ENCODE assay signal across 25 cellular contexts in the genomic region with DNA sequence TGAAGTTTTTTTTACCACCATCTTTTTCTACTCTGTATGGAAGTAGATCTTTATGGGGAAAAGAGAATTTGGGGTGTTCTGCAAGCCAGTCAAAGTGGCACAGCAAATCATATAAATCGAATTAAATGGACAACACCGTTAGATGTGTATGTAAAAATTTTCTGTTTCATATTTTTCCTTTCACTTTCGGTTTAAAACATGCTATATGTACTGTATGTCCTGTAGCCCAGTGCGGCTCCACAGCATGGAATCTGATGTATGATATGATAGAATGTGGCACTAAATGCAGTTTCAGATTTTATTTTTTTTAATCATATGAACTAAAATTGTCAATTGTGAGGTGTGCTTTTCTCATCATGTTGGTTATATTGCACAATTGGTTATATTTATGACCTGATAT.
"Had no signal": no experiment of that assay in that cellular context is flagged by ENCODE, and none has a peak within 500 bp of the region (broad histone marks: within the 10 kb centered on the region; RNA-seq: fewer than 3 reads in every experiment).

No MANE protein-coding gene starts in this region.

- H3K4me1 ChIP-seq: esophagus squamous epithelium, left lung, spleen, testis, uterus had no signal

- H3K4me3 Mint-ChIP-seq: activated CD4-positive, alpha-beta memory T cell treated with anti-CD3 and anti-CD28 coated beads, Interleukin-2, amount 10 ng/mL, durations not matched to agents 7 days and 5 days; activated naive CD8-positive, alpha-beta T cell treated with anti-CD3 and anti-CD28 coated beads, Interleukin-2, amount 10 ng/mL, durations not matched to agents 7 days and 5 days; activated T-cell treated with anti-CD3 and anti-CD28 coated beads, Interleukin-2, amount 50 U/mL, for 24 hours; endodermal cell; naive thymus-derived CD4-positive, alpha-beta T cell; WTC11 had no signal

- H3K9me3 Mint-ChIP-seq: activated CD4-positive, alpha-beta memory T cell treated with anti-CD3 and anti-CD28 coated beads, Interleukin-2, amount 10 ng/mL, durations not matched to agents 7 days and 5 days; activated naive CD8-positive, alpha-beta T cell treated with anti-CD3 and anti-CD28 coated beads, Interleukin-2, amount 10 ng/mL, durations not matched to agents 7 days and 5 days; activated T-cell treated with anti-CD3 and anti-CD28 coated beads, Interleukin-2, amount 50 U/mL, for 24 hours; endodermal cell; naive thymus-derived CD4-positive, alpha-beta T cell; WTC11 had no signal

- H3K27ac Mint-ChIP-seq: activated naive CD8-positive, alpha-beta T cell treated with anti-CD3 and anti-CD28 coated beads, Interleukin-2, amount 10 ng/mL, durations not matched to agents 7 days and 5 days; activated T-cell treated with anti-CD3 and anti-CD28 coated beads, Interleukin-2, amount 50 U/mL, for 24 hours; endodermal cell; naive thymus-derived CD4-positive, alpha-beta T cell; progenitor cell of endocrine pancreas; WTC11 had no signal

- H3K27me3 ChIP-seq: esophagus squamous epithelium, gastrocnemius medialis, left lung, spleen, testis, uterus had no signal

- H3K9me3 ChIP-seq: esophagus squamous epithelium, gastrocnemius medialis, left lung, spleen, testis, uterus had no signal

- H3K36me3 ChIP-seq: uterus had no signal

- H3K4me1 Mint-ChIP-seq: WTC11 had no signal

- H3K27me3 Mint-ChIP-seq: activated CD4-positive, alpha-beta memory T cell treated with anti-CD3 and anti-CD28 coated beads, Interleukin-2, amount 10 ng/mL, durations not matched to agents 7 days and 5 days; activated naive CD8-positive, alpha-beta T cell treated with anti-CD3 and anti-CD28 coated beads, Interleukin-2, amount 10 ng/mL, durations not matched to agents 7 days and 5 days; activated T-cell treated with anti-CD3 and anti-CD28 coated beads, Interleukin-2, amount 50 U/mL, for 24 hours; naive thymus-derived CD4-positive, alpha-beta T cell; progenitor cell of endocrine pancreas had no signal

- H3K4me3 ChIP-seq: coronary artery, esophagus squamous epithelium, gastrocnemius medialis, left lung, lung, spleen, testis, uterus had no signal

- H3K27ac ChIP-seq: coronary artery, esophagus squamous epithelium, gastrocnemius medialis, left lung, spleen, testis, uterus had no signal

- ATAC-seq: gastrocnemius medialis; left lung; naive thymus-derived CD4-positive, alpha-beta T cell; WTC11 had no signal

- DNase-seq: activated CD4-positive, alpha-beta memory T cell treated with anti-CD3 and anti-CD28 coated beads, Interleukin-2, amount 10 ng/mL, durations not matched to agents 7 days and 5 days; activated naive CD4-positive, alpha-beta T cell treated with Interleukin-2 at 50 U/mL for 16 hours; activated naive CD8-positive, alpha-beta T cell treated with anti-CD3 and anti-CD28 coated beads, Interleukin-2, amount 10 ng/mL, durations not matched to agents 7 days and 5 days; activated T-cell treated with anti-CD3 and anti-CD28 coated beads, Interleukin-2, amount 50 U/mL, for 24 hours; amniotic stem cell; cerebellar nuclear complex; endodermal cell; esophagus squamous epithelium; gastrocnemius medialis; hippocampal formation; kidney glomerular epithelial cell; left lung; naive thymus-derived CD4-positive, alpha-beta T cell; retina; spleen; stimulated activated CD4-positive, alpha-beta T cell treated with anti-CD3 and anti-CD28 coated beads, Interleukin-4, amount 100 ng/mL, for 1 hour; stimulated activated naive CD4-positive, alpha-beta T cell; T1000; testis; trophoblast cell; uterus had no signal
